In the genomic region with DNA sequence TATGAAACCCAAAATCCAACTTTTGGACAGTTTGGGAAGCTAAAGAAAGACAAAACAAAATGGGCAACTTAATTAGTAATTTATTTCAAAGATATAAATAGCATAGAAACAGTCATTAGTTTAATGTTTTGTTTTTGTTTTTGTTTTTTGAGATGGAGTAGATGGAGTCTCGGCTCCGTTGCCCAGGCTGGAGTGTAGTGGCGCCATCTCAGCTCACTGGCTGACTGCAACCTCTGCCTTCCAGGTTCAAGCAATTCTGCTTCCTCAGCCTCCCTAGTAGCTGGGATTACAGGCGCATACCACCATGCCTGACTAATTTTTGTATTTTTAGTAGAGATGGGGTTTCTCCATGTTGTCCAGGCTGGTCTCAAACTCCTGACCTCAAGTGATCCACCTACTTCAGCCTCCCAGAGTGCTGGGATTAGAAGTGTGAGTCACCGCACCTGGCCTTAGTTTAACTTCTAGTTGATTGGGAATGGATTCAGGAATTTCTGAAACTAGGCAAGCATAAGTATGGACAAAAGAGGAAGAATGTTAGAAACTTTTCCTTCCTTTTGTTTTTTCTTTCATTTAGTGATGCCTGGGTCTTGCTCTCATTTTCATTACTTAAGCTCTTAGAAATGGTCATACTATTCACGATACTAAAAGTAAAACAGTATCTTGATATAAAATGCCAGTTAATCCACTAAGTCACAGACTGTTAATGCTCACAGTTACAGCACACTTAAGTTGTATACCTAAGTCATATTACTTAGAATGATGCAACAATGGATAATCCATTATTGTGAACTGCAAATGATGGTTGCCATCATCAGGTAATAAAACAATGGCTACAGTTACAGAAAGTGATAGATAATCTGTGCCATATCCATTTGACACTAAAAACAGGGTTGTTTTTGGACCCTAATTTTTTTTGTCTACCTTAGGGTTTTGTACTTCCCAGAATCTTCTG, we compare ENCODE assay signal across 1 cellular context.
TF ChIP-seq lines count a peak whose summit lies in the region.

No MANE protein-coding gene starts in this region.

TF ChIP-seq in K562, 482 proteins besides CTCF, POLR2A, EP300 and RAD21 (continued from another document):
- TF ChIP-seq MITF (IDR thresholded peaks at IDR 0.05): no peak
- TF ChIP-seq KDM2B (CRISPR knock-in tag; IDR thresholded peaks at IDR 0.05): no peak
- TF ChIP-seq TAF7 (tag; IDR thresholded peaks at IDR 0.05): no peak
- TF ChIP-seq SLC30A9 (CRISPR knock-in tag; IDR thresholded peaks at IDR 0.05): no peak
- no peak for TF ChIP-seq ZNF174 (CRISPR knock-in tag; IDR thresholded peaks at IDR 0.05)
- no peak for TF ChIP-seq NFIX (CRISPR knock-in tag; IDR thresholded peaks at IDR 0.05; ENCODE audit: low read depth)
- no peak for TF ChIP-seq EP400 (IDR thresholded peaks at IDR 0.05)
- TF ChIP-seq, protein P1, sequence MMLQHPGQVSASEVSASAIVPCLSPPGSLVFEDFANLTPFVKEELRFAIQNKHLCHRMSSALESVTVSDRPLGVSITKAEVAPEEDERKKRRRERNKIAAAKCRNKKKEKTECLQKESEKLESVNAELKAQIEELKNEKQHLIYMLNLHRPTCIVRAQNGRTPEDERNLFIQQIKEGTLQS (IDR thresholded peaks at IDR 0.05): peak; percentile 82
- TF ChIP-seq, protein P1 (CRISPR knock-in tag; conservative IDR thresholded peaks at IDR 0.05): no peak
- no peak for TF ChIP-seq RFX1 (IDR thresholded peaks at IDR 0.05)
- TF ChIP-seq CEBPG (CRISPR knock-in tag; IDR thresholded peaks at IDR 0.05): no peak
- peak; percentile 53 to 78 for TF ChIP-seq CEBPG (tag; conservative IDR thresholded peaks at IDR 0.05 in 1 of 2, IDR thresholded peaks at IDR 0.05 in 1 of 2)
- TF ChIP-seq NR2C1 (IDR thresholded peaks at IDR 0.05): no peak
- no peak for TF ChIP-seq NR2C1 (tag; IDR thresholded peaks at IDR 0.05)
- no peak for TF ChIP-seq ZHX1 (conservative IDR thresholded peaks at IDR 0.05; ENCODE audit: low read length)
- no peak for TF ChIP-seq POU5F1 (IDR thresholded peaks at IDR 0.05; ENCODE audit: borderline replicate concordance, low read depth, low read length, partially characterized antibody)
- TF ChIP-seq, protein P2, sequence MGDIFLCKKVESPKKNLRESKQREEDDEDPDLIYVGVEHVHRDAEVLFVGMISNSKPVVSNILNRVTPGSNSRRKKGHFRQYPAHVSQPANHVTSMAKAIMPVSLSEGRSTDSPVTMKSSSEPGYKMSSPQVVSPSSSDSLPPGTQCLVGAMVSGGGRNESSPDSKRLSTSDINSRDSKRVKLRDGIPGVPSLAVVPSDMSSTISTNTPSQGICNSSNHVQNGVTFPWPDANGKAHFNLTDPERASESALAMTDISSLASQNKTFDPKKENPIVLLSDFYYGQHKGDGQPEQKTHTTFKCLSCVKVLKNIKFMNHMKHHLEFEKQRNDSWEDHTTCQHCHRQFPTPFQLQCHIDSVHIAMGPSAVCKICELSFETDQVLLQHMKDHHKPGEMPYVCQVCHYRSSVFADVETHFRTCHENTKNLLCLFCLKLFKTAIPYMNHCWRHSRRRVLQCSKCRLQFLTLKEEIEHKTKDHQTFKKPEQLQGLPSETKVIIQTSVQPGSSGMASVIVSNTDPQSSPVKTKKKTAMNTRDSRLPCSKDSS (IDR thresholded peaks at IDR 0.05; ENCODE audit: low read depth, partially characterized antibody): no peak
- no peak for TF ChIP-seq ZFP36 (IDR thresholded peaks at IDR 0.05; ENCODE audit: low read depth, low read length, partially characterized antibody)
- TF ChIP-seq, protein P3, sequence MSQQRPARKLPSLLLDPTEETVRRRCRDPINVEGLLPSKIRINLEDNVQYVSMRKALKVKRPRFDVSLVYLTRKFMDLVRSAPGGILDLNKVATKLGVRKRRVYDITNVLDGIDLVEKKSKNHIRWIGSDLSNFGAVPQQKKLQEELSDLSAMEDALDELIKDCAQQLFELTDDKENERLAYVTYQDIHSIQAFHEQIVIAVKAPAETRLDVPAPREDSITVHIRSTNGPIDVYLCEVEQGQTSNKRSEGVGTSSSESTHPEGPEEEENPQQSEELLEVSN (IDR thresholded peaks at IDR 0.05; ENCODE audit: borderline replicate concordance in 1 of 2, extremely low read depth in 1 of 2, insufficient read depth in 1 of 2, insufficient read length in 1 of 2, low read depth in 1 of 2, low read length in 1 of 2, poor library complexity in 1 of 2, severe bottlenecking in 1 of 2): no peak
- TF ChIP-seq, protein P4, sequence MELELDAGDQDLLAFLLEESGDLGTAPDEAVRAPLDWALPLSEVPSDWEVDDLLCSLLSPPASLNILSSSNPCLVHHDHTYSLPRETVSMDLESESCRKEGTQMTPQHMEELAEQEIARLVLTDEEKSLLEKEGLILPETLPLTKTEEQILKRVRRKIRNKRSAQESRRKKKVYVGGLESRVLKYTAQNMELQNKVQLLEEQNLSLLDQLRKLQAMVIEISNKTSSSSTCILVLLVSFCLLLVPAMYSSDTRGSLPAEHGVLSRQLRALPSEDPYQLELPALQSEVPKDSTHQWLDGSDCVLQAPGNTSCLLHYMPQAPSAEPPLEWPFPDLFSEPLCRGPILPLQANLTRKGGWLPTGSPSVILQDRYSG (tag; conservative IDR thresholded peaks at IDR 0.05; ENCODE audit: low read depth): no peak
- TF ChIP-seq COPS2 (conservative IDR thresholded peaks at IDR 0.05): no peak
- TF ChIP-seq, protein P5, sequence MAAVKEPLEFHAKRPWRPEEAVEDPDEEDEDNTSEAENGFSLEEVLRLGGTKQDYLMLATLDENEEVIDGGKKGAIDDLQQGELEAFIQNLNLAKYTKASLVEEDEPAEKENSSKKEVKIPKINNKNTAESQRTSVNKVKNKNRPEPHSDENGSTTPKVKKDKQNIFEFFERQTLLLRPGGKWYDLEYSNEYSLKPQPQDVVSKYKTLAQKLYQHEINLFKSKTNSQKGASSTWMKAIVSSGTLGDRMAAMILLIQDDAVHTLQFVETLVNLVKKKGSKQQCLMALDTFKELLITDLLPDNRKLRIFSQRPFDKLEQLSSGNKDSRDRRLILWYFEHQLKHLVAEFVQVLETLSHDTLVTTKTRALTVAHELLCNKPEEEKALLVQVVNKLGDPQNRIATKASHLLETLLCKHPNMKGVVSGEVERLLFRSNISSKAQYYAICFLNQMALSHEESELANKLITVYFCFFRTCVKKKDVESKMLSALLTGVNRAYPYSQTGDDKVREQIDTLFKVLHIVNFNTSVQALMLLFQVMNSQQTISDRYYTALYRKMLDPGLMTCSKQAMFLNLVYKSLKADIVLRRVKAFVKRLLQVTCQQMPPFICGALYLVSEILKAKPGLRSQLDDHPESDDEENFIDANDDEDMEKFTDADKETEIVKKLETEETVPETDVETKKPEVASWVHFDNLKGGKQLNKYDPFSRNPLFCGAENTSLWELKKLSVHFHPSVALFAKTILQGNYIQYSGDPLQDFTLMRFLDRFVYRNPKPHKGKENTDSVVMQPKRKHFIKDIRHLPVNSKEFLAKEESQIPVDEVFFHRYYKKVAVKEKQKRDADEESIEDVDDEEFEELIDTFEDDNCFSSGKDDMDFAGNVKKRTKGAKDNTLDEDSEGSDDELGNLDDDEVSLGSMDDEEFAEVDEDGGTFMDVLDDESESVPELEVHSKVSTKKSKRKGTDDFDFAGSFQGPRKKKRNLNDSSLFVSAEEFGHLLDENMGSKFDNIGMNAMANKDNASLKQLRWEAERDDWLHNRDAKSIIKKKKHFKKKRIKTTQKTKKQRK (IDR thresholded peaks at IDR 0.05; ENCODE audit: borderline replicate concordance, low read depth, low read length): no peak
- TF ChIP-seq, protein P6, sequence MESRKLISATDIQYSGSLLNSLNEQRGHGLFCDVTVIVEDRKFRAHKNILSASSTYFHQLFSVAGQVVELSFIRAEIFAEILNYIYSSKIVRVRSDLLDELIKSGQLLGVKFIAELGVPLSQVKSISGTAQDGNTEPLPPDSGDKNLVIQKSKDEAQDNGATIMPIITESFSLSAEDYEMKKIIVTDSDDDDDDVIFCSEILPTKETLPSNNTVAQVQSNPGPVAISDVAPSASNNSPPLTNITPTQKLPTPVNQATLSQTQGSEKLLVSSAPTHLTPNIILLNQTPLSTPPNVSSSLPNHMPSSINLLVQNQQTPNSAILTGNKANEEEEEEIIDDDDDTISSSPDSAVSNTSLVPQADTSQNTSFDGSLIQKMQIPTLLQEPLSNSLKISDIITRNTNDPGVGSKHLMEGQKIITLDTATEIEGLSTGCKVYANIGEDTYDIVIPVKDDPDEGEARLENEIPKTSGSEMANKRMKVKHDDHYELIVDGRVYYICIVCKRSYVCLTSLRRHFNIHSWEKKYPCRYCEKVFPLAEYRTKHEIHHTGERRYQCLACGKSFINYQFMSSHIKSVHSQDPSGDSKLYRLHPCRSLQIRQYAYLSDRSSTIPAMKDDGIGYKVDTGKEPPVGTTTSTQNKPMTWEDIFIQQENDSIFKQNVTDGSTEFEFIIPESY (CRISPR knock-in tag; IDR thresholded peaks at IDR 0.05): no peak
- TF ChIP-seq ZNF143 (CRISPR knock-in tag; IDR thresholded peaks at IDR 0.05): no peak
- no peak for TF ChIP-seq KAT2B (IDR thresholded peaks at IDR 0.05; ENCODE audit: low read depth, low read length)
TF ChIP-seq in K562: peak in this region for 3.
